In genomic region chr3:156525808-156526207, GRCh38 we compare ENCODE assay signal across 19 cellular contexts. TPM values are rescaled to one million over a fixed set of nuclear protein-coding genes. Genes with fewer than 3 reads are reported as not detected.
A peak's percentile ranks its signal among the peaks of the same experiment; 100 is the strongest.
DNase-seq lines count a peak whose midpoint lies in the region; ATAC-seq and TF ChIP-seq lines count a peak whose summit lies in the region.
"Had no signal": no experiment of that assay in that cellular context is flagged by ENCODE, and none has a peak within 500 bp of the region (broad histone marks: within the 10 kb centered on the region; RNA-seq: fewer than 3 reads in every experiment).

No MANE protein-coding gene starts in this region.

- no peak overlapping the region for H2BK120ac ChIP-seq in IMR-90 (ENCODE audit: low read depth, low read length)

- H3K4me2 ChIP-seq in IMR-90 (ENCODE audit: low read depth, low read length), result no peak overlapping the region
- H3K4me2 ChIP-seq: A549 had no signal

- no peak overlapping the region for H4K8ac ChIP-seq in IMR-90 (ENCODE audit: low read depth in 2 of 2, low read length in 2 of 2)

- H3K18ac ChIP-seq in IMR-90 (ENCODE audit: low read depth, low read length), result no peak overlapping the region

- H3K4me3 ChIP-seq in IMR-90 (ENCODE audit: insufficient read depth, low read depth, low read length) (no peak overlapping the region), SJSA1 (no peak overlapping the region), epithelial cell of esophagus (ENCODE audit: low read length) (no peak overlapping the region)
- H3K4me3 ChIP-seq: A549, HAP-1 had no signal

- no peaks in the 10 kb centered on the region for H3K79me1 ChIP-seq in IMR-90 (ENCODE audit: low read depth in 1 of 2, low read length in 2 of 2)

- no peak overlapping the region for H3K23ac ChIP-seq in IMR-90 (ENCODE audit: low read depth, low read length)

- H4K5ac ChIP-seq in IMR-90 (ENCODE audit: low read depth, low read length), result no peak overlapping the region

- H3K56ac ChIP-seq in IMR-90 (ENCODE audit: extremely low read depth, insufficient read depth, low read length), result no peak overlapping the region

- H2AFZ ChIP-seq in IMR-90 (replicated peaks; ENCODE audit: low read length, poor library complexity), result no peak overlapping the region

- CTCF ChIA-PET in IMR-90 (lab: Yijun Ruan, JAX), result interaction anchor here (1.0 to 1.2 kb wide), 2 partner anchors 16 to 375 kb away, joined by 3 to 4 read pairs; no protein-coding TSS in a partner anchor
- CTCF ChIA-PET in activated CD8-positive, alpha-beta T cell treated with anti-CD3 and anti-CD28 coated beads, Interleukin-2, amount 10 ng/mL, durations not matched to agents 7 days and 5 days (lab: Charles Lee), result interaction anchor here (1.1 to 2.3 kb wide), 4 partner anchors 17 to 143 kb away, joined by 3 to 16 read pairs (median 6); no protein-coding TSS in a partner anchor

- ATAC-seq in IMR-90 (ENCODE audit: low read depth), result peak; percentile 37; the same call in 1 of the 2 replicates
- no peak for ATAC-seq in activated CD8-positive, alpha-beta T cell treated with anti-CD3 and anti-CD28 coated beads, Interleukin-2, amount 10 ng/mL, durations not matched to agents 7 days and 5 days
- no peak for ATAC-seq in HG02840 (IDR thresholded peaks at IDR 0.05; ENCODE audit: low FRiP score, unreplicated experiment)
- ATAC-seq in HG03097 (IDR thresholded peaks at IDR 0.05; ENCODE audit: low FRiP score, unreplicated experiment), result no peak
- ATAC-seq: A549; CD8-positive, alpha-beta T cell had no signal

- no peaks in the 10 kb centered on the region for H3K9me1 ChIP-seq in IMR-90 (ENCODE audit: insufficient read depth, low read length)

- intact Hi-C loops in IMR-90 (cut with micrococcal nuclease), result no loop called here

- no peak overlapping the region for H2BK5ac ChIP-seq in IMR-90 (ENCODE audit: low read depth, low read length, poor library complexity, severe bottlenecking)

- no peak overlapping the region for H2BK15ac ChIP-seq in IMR-90 (ENCODE audit: low read depth, low read length)

- no peaks in the 10 kb centered on the region for H3K36me3 ChIP-seq in IMR-90 (ENCODE audit: control insufficient read depth, insufficient read depth, low read length)
- H3K36me3 ChIP-seq in SJSA1, result peaks cover 5% of the 10 kb centered on the region
- H3K36me3 ChIP-seq: BE2C, HAP-1 had no signal

- H2BK20ac ChIP-seq in IMR-90 (ENCODE audit: low read depth, low read length), result no peak overlapping the region

- DNase-seq in IMR-90 (peak; percentile 35), SJSA1 (ENCODE audit: low read depth in 1 of 2, low spot score in 2 of 2) (no peak), epithelial cell of esophagus (ENCODE audit: low read depth) (peak; percentile 75), kidney tubule cell (ENCODE audit: low spot score) (peak; percentile 45), NCI-H774 (lab: John Stamatoyannopoulos, UW) (no peak)
- DNase-seq in activated CD8-positive, alpha-beta T cell treated with anti-CD3 and anti-CD28 coated beads, Interleukin-2, amount 10 ng/mL, durations not matched to agents 7 days and 5 days, result no peak
- DNase-seq: BE2C; CD8-positive, alpha-beta T cell; COR-L47; DMS153; DMS79 treated with DMSO at 0.1 percent for 48 hours; EL; GDM1; GOT3 had no signal

- H3K4ac ChIP-seq in IMR-90 (ENCODE audit: low read depth, low read length), result no peak overlapping the region

- in situ Hi-C loops in IMR-90 (cut with MboI; ENCODE audit: low sequenced_read_pairs), result loop anchor here (25.0 kb wide), 1 partner anchor 311 kb away; the partner anchor contains the start of gene LEKR1

- H3K27ac ChIP-seq in IMR-90 (ENCODE audit: insufficient read depth, low read length) (no peak overlapping the region), SJSA1 (peak overlapping the region; percentile 12; the same call in 1 of the 2 replicates)
- H3K27ac ChIP-seq: A549, C4-2B had no signal

- no peaks in the 10 kb centered on the region for H4K20me1 ChIP-seq in IMR-90 (ENCODE audit: insufficient read depth, low read length)

- H3K27ac Mint-ChIP-seq in activated CD8-positive, alpha-beta T cell treated with anti-CD3 and anti-CD28 coated beads, Interleukin-2, amount 10 ng/mL, durations not matched to agents 7 days and 5 days, result no peak overlapping the region
- H3K27ac Mint-ChIP-seq: CD8-positive, alpha-beta T cell had no signal

- H3K14ac ChIP-seq in IMR-90 (replicated peaks; ENCODE audit: low read depth, low read length), result no peak overlapping the region

- no CpG with 5 or more reads among the region's 1 CpG for WGBS in IMR-90 (ENCODE audit: extremely low coverage in 2 of 2, insufficient read length in 1 of 2), 2 experiments

- H3K36me3 Mint-ChIP-seq in activated CD8-positive, alpha-beta T cell treated with anti-CD3 and anti-CD28 coated beads, Interleukin-2, amount 10 ng/mL, durations not matched to agents 7 days and 5 days (ENCODE audit: low read depth), result peaks cover 16% of the 10 kb centered on the region

- no TSS peak for BruUV-seq in IMR-90 (replicated peaks; lab: Mats Ljungman, UMichigan)

- H3K4me1 ChIP-seq in IMR-90 (ENCODE audit: control insufficient read depth, insufficient read depth, low read length), result no peaks in the 10 kb centered on the region; the same call in 1 of the 2 replicates
- peaks cover 39% of the 10 kb centered on the region for H3K4me1 ChIP-seq in SJSA1 (replicated peaks)
- H3K4me1 ChIP-seq: A549 had no signal

- no peak overlapping the region for H3K9ac ChIP-seq in IMR-90 (ENCODE audit: low read depth, low read length)

- TF ChIP-seq POLR2A in IMR-90 (IDR thresholded peaks at IDR 0.05; ENCODE audit: low read depth, low read length), result no peak

- dilution Hi-C loops in IMR-90 (cut with HindIII; ENCODE audit: low sequenced_read_pairs, unreplicated experiment), result no loop called here

- TF ChIP-seq RAD21 in IMR-90 (IDR thresholded peaks at IDR 0.05; ENCODE audit: low read length), result no peak

- H3K4me1 Mint-ChIP-seq in activated CD8-positive, alpha-beta T cell treated with anti-CD3 and anti-CD28 coated beads, Interleukin-2, amount 10 ng/mL, durations not matched to agents 7 days and 5 days (ENCODE audit: low read depth), result peaks cover 19% of the 10 kb centered on the region

- TF ChIP-seq CTCF in IMR-90 (conservative IDR thresholded peaks at IDR 0.05; ENCODE audit: low read depth, low read length), result no peak
- TF ChIP-seq CTCF in epithelial cell of esophagus (IDR thresholded peaks at IDR 0.05; ENCODE audit: insufficient read depth, low read depth, low read length, missing control alignments), result no peak

- H3K9me3 Mint-ChIP-seq in activated CD8-positive, alpha-beta T cell treated with anti-CD3 and anti-CD28 coated beads, Interleukin-2, amount 10 ng/mL, durations not matched to agents 7 days and 5 days (ENCODE audit: insufficient read depth), result peaks cover 13% of the 10 kb centered on the region
- H3K9me3 Mint-ChIP-seq: CD8-positive, alpha-beta T cell had no signal

- POLR2A ChIA-PET in IMR-90 (lab: Charles Lee; ENCODE audit: unreplicated experiment), result no interaction called here
- POLR2A ChIA-PET in activated CD8-positive, alpha-beta T cell treated with anti-CD3 and anti-CD28 coated beads, Interleukin-2, amount 10 ng/mL, durations not matched to agents 7 days and 5 days (lab: Charles Lee), result interaction anchor here (1.0 to 1.8 kb wide), 2 partner anchors 29 to 42 kb away, joined by 3 to 6 read pairs; partner anchors contain the start of gene SSR3

- H3K4me3 Mint-ChIP-seq in activated CD8-positive, alpha-beta T cell treated with anti-CD3 and anti-CD28 coated beads, Interleukin-2, amount 10 ng/mL, durations not matched to agents 7 days and 5 days, result no peak overlapping the region
- H3K4me3 Mint-ChIP-seq: CD8-positive, alpha-beta T cell had no signal

- H2AK9ac ChIP-seq in IMR-90 (replicated peaks; ENCODE audit: low read depth, low read length, poor library complexity), result no peak overlapping the region

- H3K27me3 Mint-ChIP-seq in activated CD8-positive, alpha-beta T cell treated with anti-CD3 and anti-CD28 coated beads, Interleukin-2, amount 10 ng/mL, durations not matched to agents 7 days and 5 days (ENCODE audit: low read depth), result peaks cover 11% of the 10 kb centered on the region

- H4K91ac ChIP-seq in IMR-90 (ENCODE audit: insufficient read depth, low read depth, low read length), result no peak overlapping the region

- H3K9me3 ChIP-seq in IMR-90 (ENCODE audit: control insufficient read depth, insufficient read depth, low read length), result no peaks in the 10 kb centered on the region
- peaks cover 4% of the 10 kb centered on the region for H3K9me3 ChIP-seq in SJSA1 (replicated peaks)
- H3K9me3 ChIP-seq: A549, BE2C, HAP-1 had no signal

- H2AK5ac ChIP-seq in IMR-90 (ENCODE audit: low read depth, low read length), result no peak overlapping the region

- H3K27me3 ChIP-seq in IMR-90 (ENCODE audit: control insufficient read depth, insufficient read depth, low read length) (no peaks in the 10 kb centered on the region), SJSA1 (replicated peaks) (no peaks in the 10 kb centered on the region)
- H3K27me3 ChIP-seq: BE2C had no signal

TF ChIP-seq in IMR-90, 13 proteins besides CTCF, POLR2A, EP300 and RAD21:
- TF ChIP-seq USF2 (IDR thresholded peaks at IDR 0.05; ENCODE audit: low read depth, low read length) (no peak), CHD1 (IDR thresholded peaks at IDR 0.05; ENCODE audit: low read depth, low read length) (no peak), MAFK (IDR thresholded peaks at IDR 0.05; ENCODE audit: low read depth, low read length) (no peak), RFX5 (IDR thresholded peaks at IDR 0.05; ENCODE audit: low read depth, low read length) (no peak)

RNA-seq across cellular contexts. Expression of gene SSR3, which starts 29.1 kb away (rescaled TPM):
- total RNA-seq in IMR-90 (2012; rRNA removed), result 606 and 608 TPM in 2 replicates
- 216 and 246 TPM in 2 replicates for polyA plus RNA-seq in IMR-90 (2012; rRNA removed)
- 33.1 and 84.5 TPM in 2 replicates for polyA plus RNA-seq in IMR-90 (2012; cell fraction: cytosol; rRNA removed)
- polyA plus RNA-seq in IMR-90 (2012; cell fraction: nucleus; rRNA removed; ENCODE audit: low replicate concordance), result 19.9 and 62.0 TPM in 2 replicates
- 233 and 323 TPM in 2 replicates for total RNA-seq in SJSA1 (2014; rRNA removed; shearing (Covaris generic))
- 100 to 1,000 TPM; 133 to 147 TPM for total RNA-seq in activated CD8-positive, alpha-beta T cell treated with anti-CD3 and anti-CD28 coated beads, Interleukin-2, amount 10 ng/mL, durations not matched to agents 7 days and 5 days

Comparison
In these comparisons a context has a peak if more than half of its experiments do, and no peak if none do; other contexts are left out.
1. DNase-seq: peak in IMR-90 (single experiment), epithelial cell of esophagus (single experiment) and kidney tubule cell (single experiment); none in SJSA1 (0 of 2), activated CD8-positive, alpha-beta T cell treated with anti-CD3 and anti-CD28 coated beads, Interleukin-2, amount 10 ng/mL, durations not matched to agents 7 days and 5 days (single experiment) and NCI-H774 (single experiment).